Comparison of ENCODE assay signal across 21 cellular contexts in the genomic region with DNA sequence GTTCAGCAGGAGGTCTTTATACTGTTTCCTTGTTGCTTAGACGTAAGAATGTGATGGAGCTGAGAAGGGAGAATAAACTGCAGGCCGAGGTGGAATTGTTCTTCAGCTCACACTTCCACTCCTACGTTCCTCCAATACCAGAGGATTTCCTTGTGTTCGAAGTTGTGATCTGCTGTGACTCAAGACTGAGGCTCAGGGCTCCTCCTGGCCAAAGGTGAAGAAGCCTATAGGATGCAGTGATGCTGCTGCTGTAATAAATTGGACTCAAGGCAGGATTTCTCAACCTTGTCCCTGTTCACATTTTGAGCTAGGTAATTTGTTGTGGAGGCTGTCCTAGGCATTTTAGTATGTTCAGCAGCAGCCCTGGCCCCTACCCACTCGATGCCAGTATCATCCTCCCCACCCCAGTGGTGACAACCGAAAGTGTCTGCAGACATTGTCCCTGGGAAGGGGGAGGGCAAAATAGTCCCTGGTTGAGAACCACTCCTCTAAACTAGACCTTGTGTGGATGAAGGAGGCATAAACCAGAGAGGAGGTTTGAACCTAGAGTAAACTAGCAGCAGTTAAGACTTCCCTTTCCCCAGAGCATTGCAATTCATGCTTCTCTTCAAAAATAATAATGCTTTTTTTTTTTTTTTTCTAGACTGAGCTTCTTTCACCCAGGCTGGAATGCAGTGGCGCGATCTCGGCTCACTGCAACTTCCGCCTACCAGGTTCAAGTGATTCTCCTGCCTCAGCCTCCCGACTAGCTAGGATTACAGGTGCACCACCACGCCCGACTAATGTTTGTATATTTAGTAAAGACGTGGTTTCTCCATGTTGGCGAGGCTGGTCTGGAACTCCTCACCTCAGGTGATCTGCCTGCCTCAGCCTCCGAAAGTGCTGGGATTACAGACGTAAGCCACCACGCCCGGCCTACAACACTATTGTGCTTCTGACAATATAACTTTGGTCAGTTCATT. TPM values are rescaled to one million over a fixed set of nuclear protein-coding genes. Genes with fewer than 3 reads are reported as not detected.
DNase-seq lines count a peak whose midpoint lies in the region; ATAC-seq and TF ChIP-seq lines count a peak whose summit lies in the region.
"Had no signal": no experiment of that assay in that cellular context is flagged by ENCODE, and none has a peak within 500 bp of the region (broad histone marks: within the 10 kb centered on the region; RNA-seq: fewer than 3 reads in every experiment).

No MANE protein-coding gene starts in this region.

- H3K4me3 ChIP-seq in RWPE2 (ENCODE audit: severe bottlenecking) (no peak overlapping the region), stomach (no peak overlapping the region)
- H3K4me3 ChIP-seq: BLaER1, heart left ventricle, prostate gland, upper lobe of left lung had no signal

- 88 to 92% (median 90%) methylated on average over 19 of the region's 19 CpGs for WGBS in stomach, 5 donors

- peak overlapping the region; percentile 1 for H3K27ac ChIP-seq in RWPE2 (ENCODE audit: poor library complexity, severe bottlenecking)
- H3K27ac ChIP-seq in stomach, result no peak overlapping the region
- H3K27ac ChIP-seq: BLaER1, heart left ventricle, prostate gland, upper lobe of left lung had no signal

- H3K36me3 Mint-ChIP-seq in activated CD8-positive, alpha-beta memory T cell treated with anti-CD3 and anti-CD28 coated beads, Interleukin-2, amount 10 ng/mL, durations not matched to agents 7 days and 5 days, result peaks cover 17% of the 10 kb centered on the region
- peaks cover 11% of the 10 kb centered on the region for H3K36me3 Mint-ChIP-seq in stimulated activated effector memory CD8-positive, alpha-beta T cell treated with anti-CD3 and anti-CD28 coated beads, Interleukin-12 subunit alpha, Interleukin-12 subunit beta, amount 100 ng/mL, for 72 hours

- TF ChIP-seq EP300 in stomach (IDR thresholded peaks at IDR 0.05), result no peak

- no peak for TF ChIP-seq CTCF in RWPE2 (IDR thresholded peaks at IDR 0.05; ENCODE audit: poor library complexity, severe bottlenecking)
- TF ChIP-seq CTCF in stomach (IDR thresholded peaks at IDR 0.05), result no peak

- H3K9me3 ChIP-seq in RWPE2 (ENCODE audit: severe bottlenecking) (no peaks in the 10 kb centered on the region), stomach (no peaks in the 10 kb centered on the region)
- H3K9me3 ChIP-seq: prostate gland, upper lobe of left lung had no signal

- H3K27me3 Mint-ChIP-seq in activated CD8-positive, alpha-beta memory T cell treated with anti-CD3 and anti-CD28 coated beads, Interleukin-2, amount 10 ng/mL, durations not matched to agents 7 days and 5 days, result no peaks in the 10 kb centered on the region
- H3K27me3 Mint-ChIP-seq: stimulated activated naive CD8-positive, alpha-beta T cell treated with anti-CD3 and anti-CD28 coated beads, Interleukin-15, Interleukin-2, amounts not matched to agents 100 ng/mL and 50 ng/mL, for 24 hours had no signal

- peak overlapping the region; percentile 12 for H3K27ac Mint-ChIP-seq in activated CD8-positive, alpha-beta memory T cell treated with anti-CD3 and anti-CD28 coated beads, Interleukin-2, amount 10 ng/mL, durations not matched to agents 7 days and 5 days
- peak overlapping the region; percentile 24 for H3K27ac Mint-ChIP-seq in stimulated activated effector memory CD8-positive, alpha-beta T cell treated with anti-CD3 and anti-CD28 coated beads, Interleukin-12 subunit alpha, Interleukin-12 subunit beta, amount 100 ng/mL, for 72 hours
- H3K27ac Mint-ChIP-seq: endodermal cell; nephron progenitor cell; stimulated activated naive CD8-positive, alpha-beta T cell treated with anti-CD3 and anti-CD28 coated beads, Interleukin-15, Interleukin-2, amounts not matched to agents 100 ng/mL and 50 ng/mL, for 24 hours had no signal

- peaks cover 3% of the 10 kb centered on the region for H3K9me3 Mint-ChIP-seq in activated CD8-positive, alpha-beta memory T cell treated with anti-CD3 and anti-CD28 coated beads, Interleukin-2, amount 10 ng/mL, durations not matched to agents 7 days and 5 days (ENCODE audit: low read depth)
- H3K9me3 Mint-ChIP-seq in stimulated activated effector memory CD8-positive, alpha-beta T cell treated with anti-CD3 and anti-CD28 coated beads, Interleukin-12 subunit alpha, Interleukin-12 subunit beta, amount 100 ng/mL, for 72 hours, result no peaks in the 10 kb centered on the region
- H3K9me3 Mint-ChIP-seq: stimulated activated naive CD8-positive, alpha-beta T cell treated with anti-CD3 and anti-CD28 coated beads, Interleukin-15, Interleukin-2, amounts not matched to agents 100 ng/mL and 50 ng/mL, for 24 hours had no signal

- peaks cover 17% of the 10 kb centered on the region for H3K36me3 ChIP-seq in RWPE2 (ENCODE audit: low read depth)
- peaks cover 0 to 16% (median 6%) of the 10 kb centered on the region in 4 donors for H3K36me3 ChIP-seq in stomach
- H3K36me3 ChIP-seq: prostate gland had no signal

- CTCF ChIA-PET in activated CD8-positive, alpha-beta memory T cell treated with anti-CD3 and anti-CD28 coated beads, Interleukin-2, amount 10 ng/mL, durations not matched to agents 7 days and 5 days (lab: Charles Lee), result interaction anchor here (0.9 to 1.4 kb wide), 3 partner anchors 10 to 118 kb away, joined by 3 read pairs; no protein-coding TSS in a partner anchor

- H3K4me3 Mint-ChIP-seq in activated CD8-positive, alpha-beta memory T cell treated with anti-CD3 and anti-CD28 coated beads, Interleukin-2, amount 10 ng/mL, durations not matched to agents 7 days and 5 days, result no peak overlapping the region
- H3K4me3 Mint-ChIP-seq in stimulated activated effector memory CD8-positive, alpha-beta T cell treated with anti-CD3 and anti-CD28 coated beads, Interleukin-12 subunit alpha, Interleukin-12 subunit beta, amount 100 ng/mL, for 72 hours, result no peak overlapping the region
- H3K4me3 Mint-ChIP-seq: endodermal cell; nephron progenitor cell; stimulated activated naive CD8-positive, alpha-beta T cell treated with anti-CD3 and anti-CD28 coated beads, Interleukin-15, Interleukin-2, amounts not matched to agents 100 ng/mL and 50 ng/mL, for 24 hours had no signal

- TF ChIP-seq POLR2A in erythroblast (IDR thresholded peaks at IDR 0.05; ENCODE audit: low read length), result peak; percentile 15
- no peak for TF ChIP-seq POLR2A in stomach (IDR thresholded peaks at IDR 0.05)

- H3K4me1 ChIP-seq in RWPE2 (ENCODE audit: insufficient read depth, poor library complexity, severe bottlenecking) (no peaks in the 10 kb centered on the region), stomach (peaks cover 0 to 19% (median 0%) of the 10 kb centered on the region in 4 donors)
- H3K4me1 ChIP-seq: BLaER1, prostate gland, upper lobe of left lung had no signal

- intact Hi-C loops in stomach (cut with DNase I; ENCODE audit: low total_unique reads), result no loop called here

- H3K27me3 ChIP-seq in RWPE2 (ENCODE audit: insufficient read depth, poor library complexity, severe bottlenecking), result no peaks in the 10 kb centered on the region
- H3K27me3 ChIP-seq in stomach, result no peaks in the 10 kb centered on the region
- H3K27me3 ChIP-seq: BLaER1, heart left ventricle, upper lobe of left lung had no signal

- no peak for DNase-seq in activated CD8-positive, alpha-beta memory T cell treated with anti-CD3 and anti-CD28 coated beads, Interleukin-2, amount 10 ng/mL, durations not matched to agents 7 days and 5 days
- DNase-seq in activated CD8-positive, alpha-beta memory T cell treated with anti-CD3 and anti-CD28 coated beads, Interleukin-2, amount 50 U/mL, for 4 hours, result no peak
- no peak for DNase-seq in RWPE2 (ENCODE audit: low spot score)
- no peak for DNase-seq in erythroblast (lab: John Stamatoyannopoulos, UW)
- DNase-seq in stimulated activated effector memory CD8-positive, alpha-beta T cell treated with anti-CD3 and anti-CD28 coated beads, Interleukin-12 subunit alpha, Interleukin-12 subunit beta, amount 100 ng/mL, for 72 hours (ENCODE audit: low spot score in 2 of 2), result no peak
- no peak for DNase-seq in HCEC 1CT
- no peak for DNase-seq in COLO668 (lab: John Stamatoyannopoulos, UW; ENCODE audit: unreplicated experiment)
- no peak for DNase-seq in stomach
- DNase-seq: activated naive CD4-positive, alpha-beta T cell; DMS53; Karpas-422; NCI-H1048; NCI-H2081 treated with DMSO at 0.1 percent for 48 hours; nephron progenitor cell; stimulated activated CD4-positive, alpha-beta T cell treated with anti-CD3 and anti-CD28 coated beads, Interleukin-2, amount 100 ng/mL, for 24 hours; upper lobe of left lung had no signal

- ATAC-seq in activated CD8-positive, alpha-beta memory T cell treated with anti-CD3 and anti-CD28 coated beads, Interleukin-2, amount 10 ng/mL, durations not matched to agents 7 days and 5 days, result no peak
- 0 out of 3 replicates have a peak, but pooled peaks have one; percentile 22 for ATAC-seq in RWPE2 (ENCODE audit: low read depth)
- ATAC-seq in stimulated activated effector memory CD8-positive, alpha-beta T cell treated with anti-CD3 and anti-CD28 coated beads, Interleukin-12 subunit alpha, Interleukin-12 subunit beta, amount 100 ng/mL, for 72 hours, result peak; percentile 32
- ATAC-seq: heart left ventricle had no signal

- H3K4me1 Mint-ChIP-seq in activated CD8-positive, alpha-beta memory T cell treated with anti-CD3 and anti-CD28 coated beads, Interleukin-2, amount 10 ng/mL, durations not matched to agents 7 days and 5 days, result peaks cover 8% of the 10 kb centered on the region
- peaks cover 25% of the 10 kb centered on the region for H3K4me1 Mint-ChIP-seq in stimulated activated effector memory CD8-positive, alpha-beta T cell treated with anti-CD3 and anti-CD28 coated beads, Interleukin-12 subunit alpha, Interleukin-12 subunit beta, amount 100 ng/mL, for 72 hours
- H3K4me1 Mint-ChIP-seq: nephron progenitor cell had no signal

RNA-seq across cellular contexts. Expression of a gene that starts 11.1 kb away (rescaled TPM):
- 10 to 100 TPM; 17.3 to 22.4 TPM for total RNA-seq in activated CD8-positive, alpha-beta memory T cell treated with anti-CD3 and anti-CD28 coated beads, Interleukin-2, amount 10 ng/mL, durations not matched to agents 7 days and 5 days
- 10 to 100 TPM in 4 of 5 donors, 1 to 10 TPM in 1; 1.2 to 30.7 (median 22.2) TPM for total RNA-seq in stomach
- 1 to 10 TPM; 4.7 to 9.9 (median 4.9) TPM for polyA plus RNA-seq in stomach
